In the genomic region with DNA sequence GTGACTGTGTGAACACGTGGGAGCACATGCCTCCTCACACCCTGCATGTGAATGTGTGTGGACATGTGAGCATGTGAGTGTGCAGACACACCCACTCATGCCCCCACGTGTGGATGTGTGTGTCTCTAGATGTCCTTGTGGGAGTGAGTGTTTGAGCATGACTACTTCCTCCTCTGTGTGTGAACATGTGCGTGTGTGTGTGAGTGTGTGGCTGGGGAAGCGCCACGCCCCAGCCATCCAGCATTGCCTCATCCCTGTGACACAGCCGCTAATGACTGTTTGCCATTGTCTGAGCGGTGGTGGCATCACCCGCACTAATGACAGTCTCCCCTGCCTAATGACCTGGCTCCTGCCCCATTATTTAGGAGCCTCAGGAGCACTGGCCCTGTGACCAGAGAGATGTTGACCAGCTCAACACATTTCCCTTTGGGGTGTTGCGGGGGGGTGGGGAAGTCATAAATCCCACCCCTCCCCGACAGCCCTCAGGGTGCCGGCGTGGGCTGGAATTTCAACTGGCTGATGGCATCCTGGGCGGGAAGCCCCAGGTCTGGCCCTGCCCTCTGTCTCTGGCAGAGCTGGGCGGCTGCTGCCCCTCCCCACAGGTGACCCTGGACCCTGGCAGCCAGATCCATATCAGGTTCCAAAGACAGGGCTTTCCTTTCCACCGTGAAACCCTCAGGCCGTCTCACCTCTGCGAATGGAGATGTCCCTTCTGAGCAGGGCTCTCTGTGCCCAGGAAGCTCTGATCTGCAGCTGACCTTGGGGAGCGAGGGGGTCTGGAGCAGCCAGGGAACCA, we compare ENCODE assay signal across 8 cellular contexts.
DNase-seq lines count a peak whose midpoint lies in the region; ATAC-seq, FAIRE-seq and TF ChIP-seq lines count a peak whose summit lies in the region.

No MANE protein-coding gene starts in this region.

- ATAC-seq in activated naive CD8-positive, alpha-beta T cell treated with anti-CD3 and anti-CD28 coated beads, Interleukin-2, amount 50 U/mL, for 24 hours: peak; percentile 45
- ATAC-seq in HG03439 (IDR thresholded peaks at IDR 0.05; ENCODE audit: unreplicated experiment) (no peak), HG03521 (IDR thresholded peaks at IDR 0.05; ENCODE audit: unreplicated experiment) (no peak), GM19023 (IDR thresholded peaks at IDR 0.05; ENCODE audit: unreplicated experiment) (no peak)

- H3K27me3 Mint-ChIP-seq in activated naive CD8-positive, alpha-beta T cell treated with anti-CD3 and anti-CD28 coated beads, Interleukin-2, amount 50 U/mL, for 24 hours: peaks cover 20% of the 10 kb centered on the region

- H3K4me1 Mint-ChIP-seq in activated naive CD8-positive, alpha-beta T cell treated with anti-CD3 and anti-CD28 coated beads, Interleukin-2, amount 50 U/mL, for 24 hours: peaks cover 9% of the 10 kb centered on the region

- no peak overlapping the region for H3K4me3 Mint-ChIP-seq in activated naive CD8-positive, alpha-beta T cell treated with anti-CD3 and anti-CD28 coated beads, Interleukin-2, amount 50 U/mL, for 24 hours

- H3K4me3 ChIP-seq in GM12865 (ENCODE audit: low read depth, low read length): no peak overlapping the region

- no peak for TF ChIP-seq CTCF in GM12865 (IDR thresholded peaks at IDR 0.05; ENCODE audit: insufficient read depth, low read depth, low read length, missing control alignments)

- FAIRE-seq in islet of Langerhans (lab: Jason Lieb, UNC): peak; percentile 70

- H3K27ac Mint-ChIP-seq in activated naive CD8-positive, alpha-beta T cell treated with anti-CD3 and anti-CD28 coated beads, Interleukin-2, amount 50 U/mL, for 24 hours: peak overlapping the region; percentile 34

- H3K36me3 Mint-ChIP-seq in activated naive CD8-positive, alpha-beta T cell treated with anti-CD3 and anti-CD28 coated beads, Interleukin-2, amount 50 U/mL, for 24 hours (ENCODE audit: low read depth): no peaks in the 10 kb centered on the region

- no peaks in the 10 kb centered on the region for H3K9me3 Mint-ChIP-seq in activated naive CD8-positive, alpha-beta T cell treated with anti-CD3 and anti-CD28 coated beads, Interleukin-2, amount 50 U/mL, for 24 hours

- DNase-seq in GM12865 (ENCODE audit: low read depth) (peak; percentile 34), NCI-H2107 (lab: John Stamatoyannopoulos, UW) (peak; percentile 65)
- peak; percentile 21 for DNase-seq in activated naive CD8-positive, alpha-beta T cell treated with anti-CD3 and anti-CD28 coated beads, Interleukin-2, amount 50 U/mL, for 24 hours
- DNase-seq in stimulated activated CD4-positive, alpha-beta T cell treated with anti-CD3 and anti-CD28 coated beads, Interleukin-4, amount 100 ng/mL, for 1 hour: peak; percentile 9

Comparison
In these comparisons a context has a peak if more than half of its experiments do, and no peak if none do; other contexts are left out.
1. DNase-seq: peak in every context shown above with its lines; median percentile 65 in NCI-H2107; 34 in GM12865; 21 in activated naive CD8-positive, alpha-beta T cell treated with anti-CD3 and anti-CD28 coated beads, Interleukin-2, amount 50 U/mL, for 24 hours; 9 in stimulated activated CD4-positive, alpha-beta T cell treated with anti-CD3 and anti-CD28 coated beads, Interleukin-4, amount 100 ng/mL, for 1 hour.